29 cellular contexts compared by ENCODE assay signal in the genomic region with DNA sequence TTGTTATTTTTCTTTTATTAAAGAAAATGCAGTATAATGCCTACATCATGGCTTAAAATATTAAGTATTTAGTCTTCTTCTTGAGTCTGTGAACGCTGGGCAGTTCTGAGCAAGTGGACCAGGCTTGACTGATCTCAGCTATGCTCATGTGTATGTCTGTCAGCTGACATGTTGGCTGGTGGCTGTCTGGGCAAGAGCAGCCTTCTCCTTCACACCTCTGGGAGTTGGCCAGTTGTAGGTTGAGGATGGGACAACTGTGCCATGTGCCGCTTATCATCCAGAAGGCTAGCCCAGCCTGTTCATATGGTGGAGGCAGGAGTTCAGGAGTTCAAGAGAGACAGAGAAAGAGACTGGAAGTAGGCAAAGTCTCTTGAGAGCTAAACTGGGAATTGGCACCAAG.
"Had no signal": no experiment of that assay in that cellular context is flagged by ENCODE, and none has a peak within 500 bp of the region (broad histone marks: within the 10 kb centered on the region; RNA-seq: fewer than 3 reads in every experiment).

No MANE protein-coding gene starts in this region.

- H3K27me3 ChIP-seq: adrenal gland, body of pancreas, colonic mucosa had no signal

- H3K4me3 ChIP-seq: adrenal gland, body of pancreas, colonic mucosa had no signal

- H3K4me1 ChIP-seq: adrenal gland, colonic mucosa had no signal

- DNase-seq: activated B cell treated with CpG ODN at 0.5 μM for 24 hours; activated CD4-positive, alpha-beta T cell treated with anti-CD3 and anti-CD28 coated beads for 48 hours; activated CD4-positive, alpha-beta T cell treated with anti-CD3 and anti-CD28 coated beads, Interleukin-2, amount 50 U/mL, for 1 hour; activated CD4-positive, alpha-beta T cell treated with anti-CD3 and anti-CD28 coated beads, Interleukin-2, amount 50 U/mL, for 48 hours; activated CD8-positive, alpha-beta memory T cell treated with anti-CD3 and anti-CD28 coated beads for 24 hours; activated CD8-positive, alpha-beta T cell treated with anti-CD3 and anti-CD28 coated beads for 36 hours; activated effector memory CD4-positive, alpha-beta T cell treated with anti-CD3 and anti-CD28 coated beads, Interleukin-2, amount 50 U/mL, for 16 hours; activated naive CD4-positive, alpha-beta T cell treated with anti-CD3 and anti-CD28 coated beads for 36 hours; activated naive CD8-positive, alpha-beta T cell treated with anti-CD3 and anti-CD28 coated beads for 36 hours; activated naive CD8-positive, alpha-beta T cell treated with anti-CD3 and anti-CD28 coated beads, Interleukin-2, amount 50 U/mL, for 24 hours; activated T-cell treated with anti-CD3 and anti-CD28 coated beads, Interleukin-2, amount 50 U/mL, for 4 hours; adrenal gland; amygdala; aorta; body of pancreas; central memory CD4-positive, alpha-beta T cell; cerebellar nuclear complex; colonic mucosa; effector CD8-positive, alpha-beta T cell; foreskin fibroblast; head of caudate nucleus; T-helper 1 cell; T-helper 17 cell; T1000; WERI-Rb-1 had no signal

- H3K27ac ChIP-seq: adrenal gland, body of pancreas, colonic mucosa, epithelial cell of prostate, WERI-Rb-1 had no signal

- ATAC-seq: activated CD4-positive, CD25-positive, alpha-beta regulatory T cell treated with anti-CD3 and anti-CD28 coated beads, Interleukin-2, amount 50 U/mL, for 24 hours; activated CD8-positive, alpha-beta T cell treated with anti-CD3 and anti-CD28 coated beads for 36 hours; activated naive CD8-positive, alpha-beta T cell treated with anti-CD3 and anti-CD28 coated beads, Interleukin-2, amount 50 U/mL, for 24 hours; activated T-cell treated with anti-CD3 and anti-CD28 coated beads, Interleukin-2, amount 50 U/mL, for 4 hours; activated T-helper 17 cell treated with anti-CD3 and anti-CD28 coated beads, Interleukin-2, amount 50 U/mL, for 72 hours; body of pancreas; esophagus mucosa; T-helper 17 cell had no signal

- H3K36me3 ChIP-seq: adrenal gland, colonic mucosa, WERI-Rb-1 had no signal

- H3K9me3 ChIP-seq: adrenal gland, body of pancreas, colonic mucosa had no signal
